In genomic region chr12:2801044-2801783, GRCh38 we compare ENCODE assay signal across 1 cellular context.
TF ChIP-seq lines count a peak whose summit lies in the region.

No MANE protein-coding gene starts in this region.

TF ChIP-seq in K562, 482 proteins besides CTCF, POLR2A, EP300 and RAD21:
- TF ChIP-seq ZNF444 (CRISPR knock-in tag; IDR thresholded peaks at IDR 0.05) (no peak), NFIC (IDR thresholded peaks at IDR 0.05) (peak; percentile 62)
TF ChIP-seq in K562: peak in this region for 1.
